23 cellular contexts compared by ENCODE assay signal in the genomic region with DNA sequence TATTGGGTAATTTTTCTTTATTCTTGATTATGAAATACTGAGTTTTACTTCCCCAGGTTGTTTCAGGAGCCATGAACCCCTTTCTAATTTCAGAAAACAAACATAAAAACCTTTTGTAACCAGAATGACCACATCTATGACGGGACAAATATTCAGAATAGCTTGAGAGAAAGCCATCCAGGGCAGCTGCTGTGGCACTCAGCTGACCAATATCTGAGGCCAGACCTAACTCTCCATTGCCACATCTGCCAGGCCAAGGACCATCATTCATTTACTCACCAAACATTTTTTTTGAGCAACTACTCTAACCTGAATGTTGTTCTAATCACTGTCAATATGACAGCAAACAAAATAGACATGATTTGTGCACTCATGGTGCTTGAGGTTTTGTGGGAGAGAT.
A peak's percentile ranks its signal among the peaks of the same experiment; 100 is the strongest.
DNase-seq lines count a peak whose midpoint lies in the region; ATAC-seq, FAIRE-seq and TF ChIP-seq lines count a peak whose summit lies in the region.
"Had no signal": no experiment of that assay in that cellular context is flagged by ENCODE, and none has a peak within 500 bp of the region (broad histone marks: within the 10 kb centered on the region; RNA-seq: fewer than 3 reads in every experiment).

No MANE protein-coding gene starts in this region.

- no peak overlapping the region for H2AFZ ChIP-seq in HepG2 (ENCODE audit: low read length)

- H3K27ac ChIP-seq in right lobe of liver: no peak overlapping the region
- H3K27ac ChIP-seq in HepG2 (ENCODE audit: extremely low read length, insufficient read depth, low read length): no peak overlapping the region
- H3K27ac ChIP-seq: BLaER1 treated with 17β-estradiol and CSF1 and Interleukin-3, amounts not matched to agents 10 nM and 100 nM; C4-2B had no signal

- intact Hi-C loops in right lobe of liver (cut with DNase I): no loop called here
- intact Hi-C loops in HepG2 (cut with micrococcal nuclease; ENCODE audit: unreplicated experiment): loop anchor here (5.0 kb wide), 1 partner anchor 101 kb away; no protein-coding TSS in a partner anchor

- no peak overlapping the region for H3K4me2 ChIP-seq in HepG2 (ENCODE audit: low read depth, low read length)
- H3K4me2 ChIP-seq: BLaER1 treated with 17β-estradiol and CSF1 and Interleukin-3, amounts not matched to agents 10 nM and 100 nM had no signal

- H3K4me3 ChIP-seq in right lobe of liver: no peak overlapping the region
- no peak overlapping the region for H3K4me3 ChIP-seq in HepG2 (replicated peaks in 1 of 3; ENCODE audit: insufficient read depth in 1 of 3, low read depth in 2 of 3, low read length in 3 of 3)
- H3K4me3 ChIP-seq: BLaER1 treated with 17β-estradiol and CSF1 and Interleukin-3, amounts not matched to agents 10 nM and 100 nM had no signal

- POLR2A ChIA-PET in HepG2 (lab: Yijun Ruan, JAX): no interaction called here

- no peaks in the 10 kb centered on the region for H3K36me3 ChIP-seq in right lobe of liver
- H3K36me3 ChIP-seq in HepG2 (replicated peaks in 1 of 2; ENCODE audit: control insufficient read depth in 1 of 2, insufficient read depth in 2 of 2, low read length in 2 of 2): no peaks in the 10 kb centered on the region
- H3K36me3 ChIP-seq: BLaER1 treated with 17β-estradiol and CSF1 and Interleukin-3, amounts not matched to agents 10 nM and 100 nM had no signal

- no peak for FAIRE-seq in HepG2 (lab: Jason Lieb, UNC)
- FAIRE-seq: A204.1, D721Med, G401.6, GM12891, GM19239 had no signal

- 11% methylated on average over 1 of the region's 1 CpG for WGBS in right lobe of liver (ENCODE audit: insufficient coverage, low coverage, low lambda C conversion rate, missing lambda C conversion rate)
- 13% methylated on average over 1 of the region's 1 CpG for WGBS in HepG2 (ENCODE audit: low lambda C conversion rate)

- no peaks in the 10 kb centered on the region for H3K4me1 ChIP-seq in right lobe of liver
- H3K4me1 ChIP-seq in HepG2 (ENCODE audit: insufficient read depth, low read length): no peaks in the 10 kb centered on the region
- H3K4me1 ChIP-seq: BLaER1 treated with 17β-estradiol and CSF1 and Interleukin-3, amounts not matched to agents 10 nM and 100 nM; Caco-2 had no signal

- in situ Hi-C loops in HepG2 (cut with HindIII; ENCODE audit: extremely low pct_ligation_motif_present, low pct_unique_long_range_greater_than_20kb): no loop called here

- H3K79me2 ChIP-seq in HepG2 (ENCODE audit: insufficient read depth, low read length): no peaks in the 10 kb centered on the region

- DNase-seq in NOMO-1 treated with DMSO at 0.1 percent for 48 hours (lab: John Stamatoyannopoulos, UW; ENCODE audit: unreplicated experiment) (peak; percentile 34), NOMO-1 treated with dmso at 0.1 percent for 144 hours (lab: John Stamatoyannopoulos, UW; ENCODE audit: unreplicated experiment) (no peak), right lobe of liver (no peak), HepG2 (ENCODE audit: low spot score) (no peak), left lobe of liver (ENCODE audit: low spot score) (no peak), AG08396 (ENCODE audit: low spot score) (no peak), NCI-H345 treated with DMSO at 0.1 percent for 48 hours (lab: John Stamatoyannopoulos, UW; ENCODE audit: unreplicated experiment) (no peak)
- DNase-seq: 8988T; ACHN; AML-193; Caco-2; Calu3; CD4-positive, alpha-beta T cell; CD8-positive, alpha-beta T cell; DMS79 treated with DMSO at 0.1 percent for 48 hours; GF-D8 had no signal

- TF ChIP-seq EP300 in HepG2 (IDR thresholded peaks at IDR 0.05; ENCODE audit: low read depth in 2 of 2, low read length in 2 of 2) (no peak), HepG2 (CRISPR knock-in tag; IDR thresholded peaks at IDR 0.05; ENCODE audit: borderline replicate concordance) (no peak)

- CTCF ChIA-PET in HepG2 (lab: Yijun Ruan, JAX; ENCODE audit: low intra/inter-chr PET ratio, low total read pairs): no interaction called here

- no TSS peak for BruUV-seq in HepG2 (replicated peaks; lab: Mats Ljungman, UMichigan)

- no peak for TF ChIP-seq RAD21 in HepG2 (CRISPR knock-in tag; IDR thresholded peaks at IDR 0.05)

- H3K9ac ChIP-seq in HepG2 (ENCODE audit: insufficient read depth, low read depth, low read length): no peak overlapping the region
- H3K9ac ChIP-seq: BLaER1 treated with 17β-estradiol and CSF1 and Interleukin-3, amounts not matched to agents 10 nM and 100 nM had no signal

- TF ChIP-seq CTCF in right lobe of liver (IDR thresholded peaks at IDR 0.05): no peak
- TF ChIP-seq CTCF in HepG2 (CRISPR knock-in tag; IDR thresholded peaks at IDR 0.05): no peak

- H3K9me3 ChIP-seq in right lobe of liver: no peaks in the 10 kb centered on the region
- no peaks in the 10 kb centered on the region for H3K9me3 ChIP-seq in HepG2 (ENCODE audit: low read length)
- H3K9me3 ChIP-seq: BLaER1 treated with 17β-estradiol and CSF1 and Interleukin-3, amounts not matched to agents 10 nM and 100 nM; Caco-2 had no signal

- H4K20me1 ChIP-seq in HepG2 (ENCODE audit: insufficient read depth, low read length): no peaks in the 10 kb centered on the region
- H4K20me1 ChIP-seq: BLaER1 treated with 17β-estradiol and CSF1 and Interleukin-3, amounts not matched to agents 10 nM and 100 nM had no signal

- ATAC-seq in right lobe of liver (peak in 3 of 4 donors; percentile 42 to 66 (median 58)), HepG2 (no peak), left lobe of liver (peak; percentile 10)
- ATAC-seq: CD8-positive, alpha-beta T cell had no signal

- TF ChIP-seq POLR2A in right lobe of liver (IDR thresholded peaks at IDR 0.05) (no peak), HepG2 (IDR thresholded peaks at IDR 0.05; ENCODE audit: insufficient read depth in 1 of 2, low read depth in 2 of 2, low read length in 2 of 2) (no peak)

- H3K27me3 ChIP-seq in right lobe of liver (no peaks in the 10 kb centered on the region), HepG2 (ENCODE audit: control insufficient read depth in 1 of 2, insufficient read depth in 2 of 2, low read length in 2 of 2) (no peaks in the 10 kb centered on the region; a peak in 1 of 5 replicates)
- H3K27me3 ChIP-seq: BLaER1 treated with 17β-estradiol and CSF1 and Interleukin-3, amounts not matched to agents 10 nM and 100 nM had no signal

TF ChIP-seq in HepG2, 621 proteins besides CTCF, POLR2A, EP300 and RAD21 (continues in another document):
- TF ChIP-seq ZNF260 (CRISPR knock-in tag; IDR thresholded peaks at IDR 0.05; ENCODE audit: borderline replicate concordance, low read depth): no peak
- TF ChIP-seq NFYC (CRISPR knock-in tag; IDR thresholded peaks at IDR 0.05): no peak
- TF ChIP-seq ZNF207 (IDR thresholded peaks at IDR 0.05; ENCODE audit: borderline replicate concordance): no peak
- no peak for TF ChIP-seq ZNF569 (CRISPR knock-in tag; IDR thresholded peaks at IDR 0.05; ENCODE audit: borderline replicate concordance)
- TF ChIP-seq ONECUT2 (CRISPR knock-in tag; IDR thresholded peaks at IDR 0.05): no peak
- TF ChIP-seq, protein P1, sequence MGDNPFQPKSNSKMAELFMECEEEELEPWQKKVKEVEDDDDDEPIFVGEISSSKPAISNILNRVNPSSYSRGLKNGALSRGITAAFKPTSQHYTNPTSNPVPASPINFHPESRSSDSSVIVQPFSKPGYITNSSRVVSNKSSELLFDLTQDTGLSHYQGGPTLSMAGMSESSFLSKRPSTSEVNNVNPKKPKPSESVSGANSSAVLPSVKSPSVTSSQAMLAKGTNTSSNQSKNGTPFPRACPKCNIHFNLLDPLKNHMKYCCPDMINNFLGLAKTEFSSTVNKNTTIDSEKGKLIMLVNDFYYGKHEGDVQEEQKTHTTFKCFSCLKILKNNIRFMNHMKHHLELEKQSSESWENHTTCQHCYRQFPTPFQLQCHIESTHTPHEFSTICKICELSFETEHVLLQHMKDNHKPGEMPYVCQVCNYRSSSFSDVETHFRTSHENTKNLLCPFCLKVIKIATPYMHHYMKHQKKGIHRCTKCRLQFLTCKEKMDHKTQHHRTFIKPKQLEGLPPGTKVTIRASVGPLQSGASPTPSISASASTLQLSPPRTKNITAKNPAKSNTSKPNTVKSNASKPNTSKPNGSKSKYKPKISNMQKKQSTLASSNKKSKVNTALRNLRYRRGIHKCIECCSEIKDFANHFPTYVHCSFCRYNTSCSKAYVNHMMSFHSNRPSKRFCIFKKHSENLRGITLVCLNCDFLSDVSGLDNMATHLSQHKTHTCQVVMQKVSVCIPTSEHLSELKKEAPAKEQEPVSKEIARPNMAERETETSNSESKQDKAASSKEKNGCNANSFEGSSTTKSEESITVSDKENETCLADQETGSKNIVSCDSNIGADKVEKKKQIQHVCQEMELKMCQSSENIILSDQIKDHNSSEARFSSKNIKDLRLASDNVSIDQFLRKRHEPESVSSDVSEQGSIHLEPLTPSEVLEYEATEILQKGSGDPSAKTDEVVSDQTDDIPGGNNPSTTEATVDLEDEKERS (CRISPR knock-in tag; IDR thresholded peaks at IDR 0.05): no peak
- TF ChIP-seq, protein P2, sequence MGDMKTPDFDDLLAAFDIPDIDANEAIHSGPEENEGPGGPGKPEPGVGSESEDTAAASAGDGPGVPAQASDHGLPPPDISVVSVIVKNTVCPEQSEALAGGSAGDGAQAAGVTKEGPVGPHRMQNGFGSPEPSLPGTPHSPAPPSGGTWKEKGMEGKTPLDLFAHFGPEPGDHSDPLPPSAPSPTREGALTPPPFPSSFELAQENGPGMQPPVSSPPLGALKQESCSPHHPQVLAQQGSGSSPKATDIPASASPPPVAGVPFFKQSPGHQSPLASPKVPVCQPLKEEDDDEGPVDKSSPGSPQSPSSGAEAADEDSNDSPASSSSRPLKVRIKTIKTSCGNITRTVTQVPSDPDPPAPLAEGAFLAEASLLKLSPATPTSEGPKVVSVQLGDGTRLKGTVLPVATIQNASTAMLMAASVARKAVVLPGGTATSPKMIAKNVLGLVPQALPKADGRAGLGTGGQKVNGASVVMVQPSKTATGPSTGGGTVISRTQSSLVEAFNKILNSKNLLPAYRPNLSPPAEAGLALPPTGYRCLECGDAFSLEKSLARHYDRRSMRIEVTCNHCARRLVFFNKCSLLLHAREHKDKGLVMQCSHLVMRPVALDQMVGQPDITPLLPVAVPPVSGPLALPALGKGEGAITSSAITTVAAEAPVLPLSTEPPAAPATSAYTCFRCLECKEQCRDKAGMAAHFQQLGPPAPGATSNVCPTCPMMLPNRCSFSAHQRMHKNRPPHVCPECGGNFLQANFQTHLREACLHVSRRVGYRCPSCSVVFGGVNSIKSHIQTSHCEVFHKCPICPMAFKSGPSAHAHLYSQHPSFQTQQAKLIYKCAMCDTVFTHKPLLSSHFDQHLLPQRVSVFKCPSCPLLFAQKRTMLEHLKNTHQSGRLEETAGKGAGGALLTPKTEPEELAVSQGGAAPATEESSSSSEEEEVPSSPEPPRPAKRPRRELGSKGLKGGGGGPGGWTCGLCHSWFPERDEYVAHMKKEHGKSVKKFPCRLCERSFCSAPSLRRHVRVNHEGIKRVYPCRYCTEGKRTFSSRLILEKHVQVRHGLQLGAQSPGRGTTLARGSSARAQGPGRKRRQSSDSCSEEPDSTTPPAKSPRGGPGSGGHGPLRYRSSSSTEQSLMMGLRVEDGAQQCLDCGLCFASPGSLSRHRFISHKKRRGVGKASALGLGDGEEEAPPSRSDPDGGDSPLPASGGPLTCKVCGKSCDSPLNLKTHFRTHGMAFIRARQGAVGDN (CRISPR knock-in tag; IDR thresholded peaks at IDR 0.05): no peak
- TF ChIP-seq ZFX (CRISPR knock-in tag; IDR thresholded peaks at IDR 0.05; ENCODE audit: low read depth): no peak
